ENCODE assay signal across 25 cellular contexts in genomic region chr17:13176436-13176835, GRCh38.
"Had no signal": no experiment of that assay in that cellular context is flagged by ENCODE, and none has a peak within 500 bp of the region (broad histone marks: within the 10 kb centered on the region; RNA-seq: fewer than 3 reads in every experiment).

No MANE protein-coding gene starts in this region.

- H3K27ac ChIP-seq: neutrophil, right lobe of liver, thoracic aorta, upper lobe of left lung, vagina, VCaP had no signal

- H3K9me3 ChIP-seq: neutrophil had no signal

- H3K4me3 ChIP-seq: right lobe of liver, thoracic aorta, upper lobe of left lung, vagina had no signal

- H3K36me3 Mint-ChIP-seq: activated naive CD8-positive, alpha-beta T cell had no signal

- H3K36me3 ChIP-seq: neutrophil, right lobe of liver, thoracic aorta, upper lobe of left lung, vagina had no signal

- H3K4me3 Mint-ChIP-seq: activated naive CD8-positive, alpha-beta T cell; naive thymus-derived CD8-positive, alpha-beta T cell; T-helper 1 cell treated with Interleukin-12 subunit alpha and Interleukin-12 subunit beta and Interleukin-4 antibody, amounts not matched to agents 30 μg/mL and 1 μg/mL, for 36 hours had no signal

- H3K4me1 ChIP-seq: right lobe of liver, upper lobe of left lung, vagina had no signal

- ATAC-seq: activated CD4-positive, CD25-positive, alpha-beta regulatory T cell treated with anti-CD3 and anti-CD28 coated beads, Interleukin-2, amount 50 U/mL, for 24 hours; left colon; naive thymus-derived CD8-positive, alpha-beta T cell; right lobe of liver; stimulated activated naive CD8-positive, alpha-beta T cell treated with anti-CD3 and anti-CD28 coated beads, Interleukin-15, Interleukin-2, amounts not matched to agents 100 U/mL and 50 U/mL, for 24 hours had no signal

- H3K4me1 Mint-ChIP-seq: naive thymus-derived CD8-positive, alpha-beta T cell had no signal

- H3K27me3 ChIP-seq: neutrophil, right lobe of liver, upper lobe of left lung, vagina had no signal

- DNase-seq: activated CD4-positive, alpha-beta T cell treated with anti-CD3 and anti-CD28 coated beads for 48 hours; activated CD4-positive, alpha-beta T cell treated with anti-CD3 and anti-CD28 coated beads, Interleukin-2, amount 50 U/mL, for 48 hours; activated CD8-positive, alpha-beta memory T cell treated with anti-CD3 and anti-CD28 coated beads for 24 hours; activated effector memory CD4-positive, alpha-beta T cell treated with Interleukin-2 at 50 U/mL for 16 hours; activated naive CD4-positive, alpha-beta T cell treated with Interleukin-2 at 50 U/mL for 16 hours; anterior cingulate cortex; dermis blood vessel endothelial cell; effector CD4-positive, alpha-beta T cell; glutamatergic neuron; kidney; left colon; naive thymus-derived CD8-positive, alpha-beta T cell; right lobe of liver; stimulated activated CD4-positive, alpha-beta T cell treated with anti-CD3 and anti-CD28 coated beads, Interleukin-12 subunit alpha, Interleukin-12 subunit beta, amount 100 ng/mL, for 4 hours; stimulated activated CD4-positive, alpha-beta T cell treated with anti-CD3 and anti-CD28 coated beads, Interleukin-4, amount 100 ng/mL, for 1 hour; stimulated activated naive CD8-positive, alpha-beta T cell treated with anti-CD3 and anti-CD28 coated beads, Interleukin-15, Interleukin-2, amounts not matched to agents 100 U/mL and 50 U/mL, for 24 hours; T-helper 9 cell; upper lobe of left lung had no signal

- H3K27ac Mint-ChIP-seq: activated naive CD8-positive, alpha-beta T cell; T-helper 1 cell treated with Interleukin-12 subunit alpha and Interleukin-12 subunit beta and Interleukin-4 antibody, amounts not matched to agents 30 μg/mL and 1 μg/mL, for 36 hours had no signal
